Comparison of ENCODE assay signal across 2 cellular contexts in genomic region chr9:121816449-121816817, GRCh38.
TF ChIP-seq lines count a peak whose summit lies in the region.

No MANE protein-coding gene starts in this region.

TF ChIP-seq in HepG2, 621 proteins besides CTCF, POLR2A, EP300 and RAD21 (continued from another document):
- no peak for TF ChIP-seq WIZ (CRISPR knock-in tag; IDR thresholded peaks at IDR 0.05)

TF ChIP-seq in GM12878, 131 proteins besides CTCF, POLR2A, EP300 and RAD21 (continued from another document):
- TF ChIP-seq CEBPZ (IDR thresholded peaks at IDR 0.05; ENCODE audit: low read depth, low read length) = no peak
- no peak for TF ChIP-seq ZBTB4 (CRISPR knock-in tag; IDR thresholded peaks at IDR 0.05)
- no peak for TF ChIP-seq ZSCAN29 (IDR thresholded peaks at IDR 0.05)
- TF ChIP-seq BCL3 (IDR thresholded peaks at IDR 0.05; ENCODE audit: borderline replicate concordance, insufficient read depth, low read depth, low read length, poor library complexity, severe bottlenecking) = peak; percentile 94
- TF ChIP-seq NKRF (conservative IDR thresholded peaks at IDR 0.05) = no peak
- no peak for TF ChIP-seq SIX5 (IDR thresholded peaks at IDR 0.05; ENCODE audit: low read depth, low read length, severe bottlenecking)
- TF ChIP-seq KLF5 (IDR thresholded peaks at IDR 0.05; ENCODE audit: partially characterized antibody) = no peak
- TF ChIP-seq ESRRA (IDR thresholded peaks at IDR 0.05; ENCODE audit: low read length) = no peak
- TF ChIP-seq CBFB (IDR thresholded peaks at IDR 0.05; ENCODE audit: low read depth) = no peak
- no peak for TF ChIP-seq SMAD5 (IDR thresholded peaks at IDR 0.05; ENCODE audit: low read depth)
